Comparison of ENCODE assay signal across 9 cellular contexts in genomic region chr17:1413281-1413791, GRCh38. TPM values are rescaled to one million over a fixed set of nuclear protein-coding genes. Genes with fewer than 3 reads are reported as not detected.
DNase-seq lines count a peak whose midpoint lies in the region; ATAC-seq and TF ChIP-seq lines count a peak whose summit lies in the region.
"Had no signal": no experiment of that assay in that cellular context is flagged by ENCODE, and none has a peak within 500 bp of the region (broad histone marks: within the 10 kb centered on the region; RNA-seq: fewer than 3 reads in every experiment).

No MANE protein-coding gene starts in this region.

- no peak overlapping the region for H3K4me2 ChIP-seq in OCI-LY7 (ENCODE audit: low read length)

- in situ Hi-C loops in astrocyte of the spinal cord (cut with HindIII; ENCODE audit: low sequenced_read_pairs): no loop called here

- no peaks in the 10 kb centered on the region for H3K9me2 ChIP-seq in OCI-LY7 (ENCODE audit: insufficient read depth, low read length)

- peaks cover 11% of the 10 kb centered on the region; the same call in 1 of the 2 replicates for H3K36me3 ChIP-seq in OCI-LY7 (ENCODE audit: insufficient read depth, low read length)

- CTCF ChIA-PET in OCI-LY7 (lab: Charles Lee; ENCODE audit: unreplicated experiment): no interaction called here

- no peaks in the 10 kb centered on the region for H4K20me1 ChIP-seq in OCI-LY7 (ENCODE audit: insufficient read depth, low read length)

- no peak overlapping the region for H3K27ac ChIP-seq in OCI-LY7 (ENCODE audit: low read depth, low read length, poor library complexity, severe bottlenecking)

- H3K9me3 ChIP-seq in OCI-LY7 (ENCODE audit: low read length): no peaks in the 10 kb centered on the region

- H2AFZ ChIP-seq in OCI-LY7 (ENCODE audit: low read length): no peak overlapping the region

- POLR2A ChIA-PET in OCI-LY7 (lab: Charles Lee): interaction anchor here (0.6 to 1.3 kb wide), 3 partner anchors 21 to 28 kb away, joined by 3 to 4 read pairs (median 4); no protein-coding TSS in a partner anchor

- no TSS peak for BruUV-seq in OCI-LY7 (replicated peaks; lab: Mats Ljungman, UMichigan)

- H3K4me1 ChIP-seq in OCI-LY7 (ENCODE audit: insufficient read depth, low read length, poor library complexity, severe bottlenecking): no peaks in the 10 kb centered on the region

- ATAC-seq in left lobe of liver: peak; percentile 92
- no peak for ATAC-seq in stimulated activated naive CD8-positive, alpha-beta T cell treated with anti-CD3 and anti-CD28 coated beads, Interleukin-15, Interleukin-2, amounts not matched to agents 100 U/mL and 50 U/mL, for 24 hours

- H3K4me3 ChIP-seq in astrocyte of the spinal cord (ENCODE audit: low read depth, low read length) (no peak overlapping the region), OCI-LY7 (ENCODE audit: low read depth, low read length, poor library complexity, severe bottlenecking) (no peak overlapping the region)

- intact Hi-C loops in OCI-LY7 (cut with micrococcal nuclease; ENCODE audit: unreplicated experiment): no loop called here

- no peaks in the 10 kb centered on the region for H3K79me2 ChIP-seq in OCI-LY7 (ENCODE audit: insufficient read depth, low read depth, low read length)

- DNase-seq in AG20443 (ENCODE audit: low spot score): peak; percentile 63
- peak; percentile 57 for DNase-seq in NCI-H2029 (lab: John Stamatoyannopoulos, UW)
- DNase-seq in astrocyte of the spinal cord (ENCODE audit: low read depth, low spot score): peak; percentile 82
- DNase-seq in left lobe of liver (ENCODE audit: low spot score): peak; percentile 95
- no peak for DNase-seq in activated CD4-positive, alpha-beta T cell treated with anti-CD3 and anti-CD28 coated beads, Interleukin-2, amount 50 U/mL, for 4 hours
- DNase-seq in stimulated activated naive CD8-positive, alpha-beta T cell treated with anti-CD3 and anti-CD28 coated beads, Interleukin-15, Interleukin-2, amounts not matched to agents 100 U/mL and 50 U/mL, for 24 hours: no peak
- no peak for DNase-seq in NCI-H187 treated with DMSO at 0.1 percent for 48 hours (lab: John Stamatoyannopoulos, UW)
- no peak for DNase-seq in OCI-LY7 (ENCODE audit: low spot score)
- DNase-seq: CD8-positive, alpha-beta memory T cell had no signal

- TF ChIP-seq CTCF in astrocyte of the spinal cord (IDR thresholded peaks at IDR 0.05; ENCODE audit: low read depth, low read length) (no peak), OCI-LY7 (conservative IDR thresholded peaks at IDR 0.05; ENCODE audit: low read length) (no peak)

RNA-seq across cellular contexts. Expression of gene YWHAE, which starts 13.3 kb away (rescaled TPM):
- total RNA-seq in left lobe of liver: 174 TPM
- total RNA-seq in OCI-LY7 (2014; rRNA removed; shearing (Covaris generic)): 267 and 467 TPM in 2 replicates
- total RNA-seq in OCI-LY7 (2022): 646 and 654 TPM in 2 replicates

RNA-seq across cellular contexts. Expression of gene CRK, which starts 42.7 kb away (rescaled TPM):
- total RNA-seq in left lobe of liver: 33.7 TPM
- total RNA-seq in OCI-LY7 (2014; rRNA removed; shearing (Covaris generic)): 30.5 and 32.0 TPM in 2 replicates
- 30.4 TPM in 2 replicates for total RNA-seq in OCI-LY7 (2022)

Comparison
In these comparisons a context has a peak if more than half of its experiments do, and no peak if none do; other contexts are left out.
1. DNase-seq: peak in AG20443 (single experiment), NCI-H2029 (single experiment), astrocyte of the spinal cord (single experiment) and left lobe of liver (single experiment); none in activated CD4-positive, alpha-beta T cell treated with anti-CD3 and anti-CD28 coated beads, Interleukin-2, amount 50 U/mL, for 4 hours (0 of 2), stimulated activated naive CD8-positive, alpha-beta T cell treated with anti-CD3 and anti-CD28 coated beads, Interleukin-15, Interleukin-2, amounts not matched to agents 100 U/mL and 50 U/mL, for 24 hours (single experiment), NCI-H187 treated with DMSO at 0.1 percent for 48 hours (single experiment) and OCI-LY7 (single experiment).